18 cellular contexts compared by ENCODE assay signal in the genomic region with DNA sequence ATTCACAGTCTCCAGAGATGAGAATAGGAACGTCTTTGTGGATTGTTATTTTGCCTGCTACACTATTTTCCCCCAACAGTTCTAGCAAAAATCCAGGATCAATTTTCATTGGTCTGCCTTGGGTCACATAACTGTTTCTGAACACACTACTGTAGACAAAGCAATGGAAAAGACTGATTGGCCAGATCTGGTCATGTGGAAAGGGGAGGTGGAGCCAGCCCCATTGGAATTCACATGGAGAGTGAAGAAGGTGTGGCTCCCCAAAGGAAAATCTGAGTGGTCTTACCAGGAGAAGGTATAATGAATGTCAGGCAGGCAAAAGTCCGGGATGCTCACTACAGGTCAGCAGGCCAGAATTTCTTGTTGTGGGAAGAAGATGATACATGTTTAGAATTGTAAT. TPM values are rescaled to one million over a fixed set of nuclear protein-coding genes. Genes with fewer than 3 reads are reported as not detected.
DNase-seq lines count a peak whose midpoint lies in the region; ATAC-seq and TF ChIP-seq lines count a peak whose summit lies in the region.
"Had no signal": no experiment of that assay in that cellular context is flagged by ENCODE, and none has a peak within 500 bp of the region (broad histone marks: within the 10 kb centered on the region; RNA-seq: fewer than 3 reads in every experiment).

No MANE protein-coding gene starts in this region.

- no peak for TF ChIP-seq CTCF in brain (conservative IDR thresholded peaks at IDR 0.05)

- H3K36me3 Mint-ChIP-seq in brain: no peaks in the 10 kb centered on the region
- H3K36me3 Mint-ChIP-seq: CD8-positive, alpha-beta T cell had no signal

- no peak for ATAC-seq in GM19467 (IDR thresholded peaks at IDR 0.05; ENCODE audit: unreplicated experiment)
- ATAC-seq: CD8-positive, alpha-beta T cell had no signal

- H3K4me3 Mint-ChIP-seq in brain: no peak overlapping the region
- H3K4me3 Mint-ChIP-seq: CD8-positive, alpha-beta T cell had no signal

- peaks cover 4% of the 10 kb centered on the region for H3K27me3 Mint-ChIP-seq in brain

- H3K9me3 Mint-ChIP-seq in brain: peaks cover 0 to 21% (median 8%) of the 10 kb centered on the region in 5 experiments
- H3K9me3 Mint-ChIP-seq: CD8-positive, alpha-beta T cell had no signal

- H3K27ac Mint-ChIP-seq in brain: peak overlapping the region; percentile 8 to 99 (median 32)
- H3K27ac Mint-ChIP-seq: CD8-positive, alpha-beta T cell had no signal

- peak; percentile 14 for DNase-seq in EL
- peak; percentile 36 for DNase-seq in RPMI7951 (ENCODE audit: low read depth)
- no peak for DNase-seq in activated naive CD4-positive, alpha-beta T cell (lab: John Stamatoyannopoulos, UW)
- DNase-seq in mesenteric fat pad (ENCODE audit: low spot score): no peak
- DNase-seq: CD8-positive, alpha-beta T cell; DMS79; MM.1S; NCI-H1092; NCI-H1436 treated with DMSO at 0.1 percent for 48 hours; NCI-H2029 treated with DMSO at 0.1 percent for 48 hours; NCI-H2171 treated with DMSO at 0.1 percent for 48 hours; NCI-H446; NCI-H526 treated with DMSO at 0.1 percent for 48 hours; SIG-M5 had no signal

- peaks cover 52% of the 10 kb centered on the region for H3K4me1 Mint-ChIP-seq in brain

RNA-seq across cellular contexts. Expression of a gene that starts 9.5 kb away (rescaled TPM):
- 33.1 and 36.2 TPM in 2 replicates for total RNA-seq in RPMI7951 (2014; rRNA removed; shearing (Covaris generic))
- 8.3 TPM for polyA plus RNA-seq in brain (ENCODE audit: insufficient read depth, low read depth, low replicate concordance)
- total RNA-seq in mesenteric fat pad: 9.9 TPM

RNA-seq across cellular contexts. Expression of a gene that starts 10.7 kb away (rescaled TPM):
- 20.4 and 23.4 TPM in 2 replicates for total RNA-seq in RPMI7951 (2014; rRNA removed; shearing (Covaris generic))
- 1.1 TPM for polyA plus RNA-seq in brain (ENCODE audit: insufficient read depth, low read depth, low replicate concordance)
- total RNA-seq in mesenteric fat pad: 13.1 TPM
- total RNA-seq: CD8-positive, alpha-beta T cell; OCI-LY7; T-helper 1 cell treated with Interleukin-12 subunit alpha and Interleukin-12 subunit beta and Interleukin-4 antibody, amounts not matched to agents 30 ng/mL and 1 ng/mL, for 36 hours had no signal

RNA-seq across cellular contexts. Expression of a gene that starts 47.5 kb away (rescaled TPM):
- total RNA-seq in RPMI7951 (2014; rRNA removed; shearing (Covaris generic)): 1.7 and 4.1 TPM in 2 replicates
- 10.3 TPM for polyA plus RNA-seq in brain (ENCODE audit: insufficient read depth, low read depth, low replicate concordance)
- total RNA-seq in mesenteric fat pad: 1.5 TPM
- total RNA-seq: OCI-LY7 had no signal

Comparison
In these comparisons a context has a peak if more than half of its experiments do, and no peak if none do; other contexts are left out.
1. DNase-seq: peak in EL (single experiment) and RPMI7951 (single experiment); none in activated naive CD4-positive, alpha-beta T cell (0 of 4) and mesenteric fat pad (single experiment).